8 cellular contexts compared by ENCODE assay signal in the genomic region with DNA sequence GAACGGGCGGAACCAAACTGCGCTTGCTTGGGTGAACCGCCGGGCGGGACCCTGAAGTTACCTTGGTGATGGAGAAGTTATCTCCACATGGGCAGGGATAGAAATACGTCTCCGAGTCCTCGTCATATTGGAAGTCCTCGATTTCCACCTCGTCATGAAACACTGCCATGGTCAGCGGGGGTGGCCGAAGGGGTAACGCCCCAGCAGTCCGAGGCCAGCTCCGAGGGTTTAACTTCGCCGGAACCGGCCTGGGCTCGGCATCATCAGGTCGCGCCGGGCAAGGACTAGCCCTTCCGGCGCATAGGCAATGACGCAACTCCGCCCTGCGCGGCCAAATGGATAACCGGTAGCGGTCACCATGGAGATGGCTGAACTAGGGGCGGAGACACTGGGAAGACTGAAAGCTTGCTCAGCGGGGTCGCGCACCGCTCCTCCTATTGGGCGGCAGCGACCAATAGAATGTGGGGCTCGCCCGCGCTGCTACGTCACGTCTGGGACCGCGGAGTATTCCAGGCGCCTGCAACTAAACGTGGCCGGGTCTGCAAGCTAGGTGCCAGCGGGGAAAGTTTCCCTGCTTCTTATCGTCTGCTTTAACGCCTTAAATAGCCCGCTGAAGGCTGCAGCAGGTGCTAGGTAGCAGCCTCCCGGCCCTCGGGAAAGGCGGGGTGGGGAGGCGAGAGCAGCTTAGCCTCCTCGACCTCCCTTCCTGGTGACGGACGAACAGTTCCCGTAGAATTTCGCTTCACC. TPM values are rescaled to one million over a fixed set of nuclear protein-coding genes. Genes with fewer than 3 reads are reported as not detected.
DNase-seq lines count a peak whose midpoint lies in the region; ATAC-seq, FAIRE-seq and TF ChIP-seq lines count a peak whose summit lies in the region.

A gene (minus strand): TSS at position 236 of the 747 bp plus-strand sequence. CDS start 67 bp downstream, at position 169.
A gene with protein sequence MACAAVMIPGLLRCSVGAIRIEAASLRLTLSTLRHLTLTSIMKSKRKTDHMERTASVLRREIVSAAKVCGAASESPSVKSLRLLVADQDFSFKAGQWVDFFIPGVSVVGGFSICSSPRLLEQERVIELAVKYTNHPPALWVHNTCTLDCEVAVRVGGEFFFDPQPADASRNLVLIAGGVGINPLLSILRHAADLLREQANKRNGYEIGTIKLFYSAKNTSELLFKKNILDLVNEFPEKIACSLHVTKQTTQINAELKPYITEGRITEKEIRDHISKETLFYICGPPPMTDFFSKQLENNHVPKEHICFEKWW (plus strand): TSS at position 505 of the 747 bp plus-strand sequence. CDS start 5,741 bp downstream, outside the sequence.

- H3K27me3 ChIP-seq in keratinocyte (ENCODE audit: control insufficient read depth, extremely low read depth, insufficient read depth, low read length) = no peaks in the 10 kb centered on the region

- peaks cover 7 to 15% of the 10 kb centered on the region in 2 experiments for H3K36me3 ChIP-seq in keratinocyte (ENCODE audit: control insufficient read depth in 2 of 2, extremely low read depth in 1 of 2, insufficient read depth in 2 of 2, low read length in 2 of 2)

- H3K27ac ChIP-seq in keratinocyte (ENCODE audit: control insufficient read depth, insufficient read depth, low read length) = peak within 1 kb of the TSS; percentile 86

- no peaks in the 10 kb centered on the region for H3K9me1 ChIP-seq in keratinocyte (ENCODE audit: control insufficient read depth, extremely low read depth, insufficient read depth, low read length)

- H3K4me2 ChIP-seq in keratinocyte (ENCODE audit: control insufficient read depth, extremely low read depth, insufficient read depth, low read depth, low read length) = peak within 1 kb of the TSS; percentile 94

- peaks cover 23% of the 10 kb centered on the region for H3K4me1 ChIP-seq in keratinocyte (ENCODE audit: control insufficient read depth, extremely low read depth, insufficient read depth, low read length)

- H3K9ac ChIP-seq in keratinocyte (ENCODE audit: control insufficient read depth, extremely low read depth, insufficient read depth, low read length) = peak within 1 kb of the TSS; percentile 93

- H3K9me3 ChIP-seq in keratinocyte (ENCODE audit: control insufficient read depth, low read depth, low read length) = no peaks in the 10 kb centered on the region

- DNase-seq in AG20443 (ENCODE audit: low spot score) (peak; percentile 99), NCI-H460 (ENCODE audit: extremely low read depth, low read depth) (peak; percentile 98), cerebellar nuclear complex (lab: John Stamatoyannopoulos, UW) (peak; percentile 91 to 96), keratinocyte (ENCODE audit: low read depth, low spot score) (peak; percentile 86)
- DNase-seq in activated CD4-positive, CD25-positive, alpha-beta regulatory T cell treated with anti-CD3 and anti-CD28 coated beads, Interleukin-2, amount 50 U/mL, for 72 hours = peak; percentile 98
- peak; percentile 93 to 97 for DNase-seq in stimulated activated CD4-positive, alpha-beta T cell treated with anti-CD3 and anti-CD28 coated beads, Interleukin-15, amount 100 ng/mL, for 1 hour (ENCODE audit: low read depth in 1 of 2, low spot score in 1 of 2)

- H4K20me1 ChIP-seq in keratinocyte (ENCODE audit: control insufficient read depth, extremely low read depth, insufficient read depth, low read length) = no peaks in the 10 kb centered on the region

- no peak for TF ChIP-seq CTCF in keratinocyte (optimal IDR thresholded peaks at IDR 0.05 in 1 of 3, IDR thresholded peaks at IDR 0.05 in 1 of 3, conservative IDR thresholded peaks at IDR 0.05 in 1 of 3; ENCODE audit: extremely low read depth in 1 of 3, insufficient read depth in 2 of 3, low read length in 3 of 3)

- peak; percentile 100 for ATAC-seq in GM19043 (IDR thresholded peaks at IDR 0.05; ENCODE audit: low read depth, unreplicated experiment)
- peak; percentile 97 for ATAC-seq in HG03378 (IDR thresholded peaks at IDR 0.05; ENCODE audit: unreplicated experiment)

- peak; percentile 61 for FAIRE-seq in keratinocyte (lab: Jason Lieb, UNC)

- H2AFZ ChIP-seq in keratinocyte (ENCODE audit: control insufficient read depth, low read length) = peak within 1 kb of the TSS; percentile 97

- H3K4me3 ChIP-seq in keratinocyte (ENCODE audit: control insufficient read depth in 2 of 3, extremely low read depth in 1 of 3, insufficient read depth in 2 of 3, low read depth in 1 of 3, low read length in 3 of 3) = peak within 1 kb of the TSS; percentile 83 to 91 (median 87)

- H3K79me2 ChIP-seq in keratinocyte (ENCODE audit: control insufficient read depth, insufficient read depth, low read length) = peaks cover 63% of the 10 kb centered on the region

- dilution Hi-C loops in keratinocyte (cut with MboI; ENCODE audit: extremely low pct_ligation_motif_present, low sequenced_read_pairs) = no loop called here

RNA-seq across cellular contexts. Expression of the first gene that starts in this region (rescaled TPM):
- total RNA-seq in NCI-H460 (2014; rRNA removed; shearing (Covaris generic)) = 10.5 and 11.6 TPM in 2 replicates
- 2.0 and 7.8 TPM in 2 replicates for polyA plus RNA-seq in NCI-H460 (2014; cell fraction: nucleus; rRNA removed)
- 17.4 to 36.7 TPM (median 23.4 TPM) in 3 replicates for polyA plus RNA-seq in keratinocyte
- 11.6 TPM for polyA plus RNA-seq in keratinocyte (2011; ENCODE audit: low read depth)
- polyA plus RNA-seq in keratinocyte (2011; cell fraction: cytosol; rRNA removed) = 17.2 and 38.1 TPM in 2 replicates
- 5.2 and 7.8 TPM in 2 replicates for polyA plus RNA-seq in keratinocyte (2011; cell fraction: nucleus; rRNA removed)
- 26.0 and 33.8 TPM in 2 replicates for polyA plus RNA-seq in keratinocyte (2012; ENCODE audit: low replicate concordance)
- polyA minus RNA-seq in keratinocyte = 6.3 to 13.6 TPM (median 12.1 TPM) in 3 replicates
- 21.5 TPM for polyA minus RNA-seq in keratinocyte (2011; cell fraction: cytosol; rRNA and poly(A)+ RNA removed)
- polyA minus RNA-seq in keratinocyte (2011; cell fraction: nucleus; rRNA and poly(A)+ RNA removed) = 2.8 and 4.3 TPM in 2 replicates

RNA-seq across cellular contexts. Expression of the second gene that starts in this region (rescaled TPM):
- 14.6 and 15.0 TPM in 2 replicates for total RNA-seq in NCI-H460 (2014; rRNA removed; shearing (Covaris generic))
- polyA plus RNA-seq in NCI-H460 (2014; cell fraction: nucleus; rRNA removed) = 10.3 and 12.0 TPM in 2 replicates
- 11.8 to 15.2 TPM (median 13.0 TPM) in 3 replicates for polyA plus RNA-seq in keratinocyte
- polyA plus RNA-seq in keratinocyte (2011; ENCODE audit: low read depth) = 5.4 TPM
- polyA plus RNA-seq in keratinocyte (2011; cell fraction: cytosol; rRNA removed) = 10.8 and 12.8 TPM in 2 replicates
- polyA plus RNA-seq in keratinocyte (2011; cell fraction: nucleus; rRNA removed) = 10.4 and 13.0 TPM in 2 replicates
- 9.6 TPM in 2 replicates for polyA plus RNA-seq in keratinocyte (2012; ENCODE audit: low replicate concordance)
- 7.9 to 16.0 TPM (median 13.3 TPM) in 3 replicates for polyA minus RNA-seq in keratinocyte
- polyA minus RNA-seq in keratinocyte (2011; cell fraction: cytosol; rRNA and poly(A)+ RNA removed) = 10.2 TPM
- 6.4 and 11.9 TPM in 2 replicates for polyA minus RNA-seq in keratinocyte (2011; cell fraction: nucleus; rRNA and poly(A)+ RNA removed)

Comparison
In these comparisons a context has a peak if more than half of its experiments do, and no peak if none do; other contexts are left out.
1. Peak in every context shown above with its lines: DNase-seq, ATAC-seq, H3K4me3 ChIP-seq and H3K27ac ChIP-seq.